ENCODE assay signal across 1 cellular context in genomic region chr6:138647006-138647405, GRCh38.
TF ChIP-seq lines count a peak whose summit lies in the region.

No MANE protein-coding gene starts in this region.

TF ChIP-seq in GM23338, 12 proteins besides CTCF, POLR2A, EP300 and RAD21:
- TF ChIP-seq ZNF462 (CRISPR knock-in tag; IDR thresholded peaks at IDR 0.05) = no peak
- TF ChIP-seq ETS1 (IDR thresholded peaks at IDR 0.05) = no peak
- TF ChIP-seq EZH2phosphoT487 (IDR thresholded peaks at IDR 0.05; ENCODE audit: unreplicated experiment) = no peak
- TF ChIP-seq JUNB (IDR thresholded peaks at IDR 0.05; ENCODE audit: unreplicated experiment) = no peak
- no peak for TF ChIP-seq ZNF114 (CRISPR knock-in tag; IDR thresholded peaks at IDR 0.05)
- TF ChIP-seq, protein P1, sequence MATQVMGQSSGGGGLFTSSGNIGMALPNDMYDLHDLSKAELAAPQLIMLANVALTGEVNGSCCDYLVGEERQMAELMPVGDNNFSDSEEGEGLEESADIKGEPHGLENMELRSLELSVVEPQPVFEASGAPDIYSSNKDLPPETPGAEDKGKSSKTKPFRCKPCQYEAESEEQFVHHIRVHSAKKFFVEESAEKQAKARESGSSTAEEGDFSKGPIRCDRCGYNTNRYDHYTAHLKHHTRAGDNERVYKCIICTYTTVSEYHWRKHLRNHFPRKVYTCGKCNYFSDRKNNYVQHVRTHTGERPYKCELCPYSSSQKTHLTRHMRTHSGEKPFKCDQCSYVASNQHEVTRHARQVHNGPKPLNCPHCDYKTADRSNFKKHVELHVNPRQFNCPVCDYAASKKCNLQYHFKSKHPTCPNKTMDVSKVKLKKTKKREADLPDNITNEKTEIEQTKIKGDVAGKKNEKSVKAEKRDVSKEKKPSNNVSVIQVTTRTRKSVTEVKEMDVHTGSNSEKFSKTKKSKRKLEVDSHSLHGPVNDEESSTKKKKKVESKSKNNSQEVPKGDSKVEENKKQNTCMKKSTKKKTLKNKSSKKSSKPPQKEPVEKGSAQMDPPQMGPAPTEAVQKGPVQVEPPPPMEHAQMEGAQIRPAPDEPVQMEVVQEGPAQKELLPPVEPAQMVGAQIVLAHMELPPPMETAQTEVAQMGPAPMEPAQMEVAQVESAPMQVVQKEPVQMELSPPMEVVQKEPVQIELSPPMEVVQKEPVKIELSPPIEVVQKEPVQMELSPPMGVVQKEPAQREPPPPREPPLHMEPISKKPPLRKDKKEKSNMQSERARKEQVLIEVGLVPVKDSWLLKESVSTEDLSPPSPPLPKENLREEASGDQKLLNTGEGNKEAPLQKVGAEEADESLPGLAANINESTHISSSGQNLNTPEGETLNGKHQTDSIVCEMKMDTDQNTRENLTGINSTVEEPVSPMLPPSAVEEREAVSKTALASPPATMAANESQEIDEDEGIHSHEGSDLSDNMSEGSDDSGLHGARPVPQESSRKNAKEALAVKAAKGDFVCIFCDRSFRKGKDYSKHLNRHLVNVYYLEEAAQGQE (IDR thresholded peaks at IDR 0.05; ENCODE audit: unreplicated experiment) = no peak
- TF ChIP-seq ZNF331 (CRISPR knock-in tag; IDR thresholded peaks at IDR 0.05; ENCODE audit: low read depth) = no peak
- TF ChIP-seq EZH2 (IDR thresholded peaks at IDR 0.05; ENCODE audit: low read depth, unreplicated experiment) = no peak
- no peak for TF ChIP-seq STAT1 (IDR thresholded peaks at IDR 0.05; ENCODE audit: unreplicated experiment)
- no peak for TF ChIP-seq POLR2AphosphoS5 (IDR thresholded peaks at IDR 0.05; ENCODE audit: low read depth)
